In the genomic region with DNA sequence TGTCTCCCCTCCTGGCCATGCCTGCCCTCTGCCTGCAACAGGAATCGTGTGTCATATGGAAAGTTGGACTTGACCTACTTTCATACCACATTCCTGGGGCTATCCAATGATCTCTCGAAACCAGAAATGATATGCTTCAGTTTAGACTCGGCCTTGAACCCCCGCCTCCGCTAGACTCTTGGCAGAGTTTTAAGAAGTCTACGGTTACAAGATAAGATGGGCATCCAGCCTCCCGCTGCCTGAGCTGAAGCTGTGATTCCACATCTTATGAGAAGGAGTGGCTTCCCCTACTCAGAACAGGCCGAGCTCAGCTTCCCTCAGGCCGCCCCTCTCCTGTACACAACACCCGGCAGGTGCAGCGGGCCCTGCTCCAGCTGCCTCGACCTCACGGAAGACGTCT, we compare ENCODE assay signal across 14 cellular contexts.
"Had no signal": no experiment of that assay in that cellular context is flagged by ENCODE, and none has a peak within 500 bp of the region (broad histone marks: within the 10 kb centered on the region; RNA-seq: fewer than 3 reads in every experiment).

No MANE protein-coding gene starts in this region.

- H3K27me3 Mint-ChIP-seq: activated CD8-positive, alpha-beta memory T cell treated with anti-CD3 and anti-CD28 coated beads, Interleukin-2, amount 10 ng/mL, durations not matched to agents 7 days and 5 days; activated naive CD8-positive, alpha-beta T cell treated with anti-CD3 and anti-CD28 coated beads for 36 hours had no signal

- H3K4me3 Mint-ChIP-seq: activated CD4-positive, alpha-beta memory T cell treated with anti-CD3 and anti-CD28 coated beads, Interleukin-2, amount 10 ng/mL, durations not matched to agents 7 days and 5 days; activated CD8-positive, alpha-beta memory T cell treated with anti-CD3 and anti-CD28 coated beads, Interleukin-2, amount 10 ng/mL, durations not matched to agents 7 days and 5 days; activated naive CD8-positive, alpha-beta T cell treated with anti-CD3 and anti-CD28 coated beads for 36 hours; nephron progenitor cell had no signal

- ATAC-seq: activated CD8-positive, alpha-beta memory T cell treated with anti-CD3 and anti-CD28 coated beads, Interleukin-2, amount 10 ng/mL, durations not matched to agents 7 days and 5 days; body of pancreas; lower lobe of right lung; right cardiac atrium; stimulated activated naive CD8-positive, alpha-beta T cell treated with anti-CD3 and anti-CD28 coated beads, Interleukin-15, Interleukin-2, amounts not matched to agents 100 U/mL and 50 U/mL, for 24 hours had no signal

- H3K4me1 Mint-ChIP-seq: activated CD4-positive, alpha-beta memory T cell treated with anti-CD3 and anti-CD28 coated beads, Interleukin-2, amount 10 ng/mL, durations not matched to agents 7 days and 5 days; activated CD8-positive, alpha-beta memory T cell treated with anti-CD3 and anti-CD28 coated beads, Interleukin-2, amount 10 ng/mL, durations not matched to agents 7 days and 5 days; activated naive CD8-positive, alpha-beta T cell treated with anti-CD3 and anti-CD28 coated beads for 36 hours had no signal

- H3K36me3 Mint-ChIP-seq: activated CD8-positive, alpha-beta memory T cell treated with anti-CD3 and anti-CD28 coated beads, Interleukin-2, amount 10 ng/mL, durations not matched to agents 7 days and 5 days; activated naive CD8-positive, alpha-beta T cell treated with anti-CD3 and anti-CD28 coated beads for 36 hours had no signal

- H3K27ac Mint-ChIP-seq: activated CD4-positive, alpha-beta memory T cell treated with anti-CD3 and anti-CD28 coated beads, Interleukin-2, amount 10 ng/mL, durations not matched to agents 7 days and 5 days; activated CD8-positive, alpha-beta memory T cell treated with anti-CD3 and anti-CD28 coated beads, Interleukin-2, amount 10 ng/mL, durations not matched to agents 7 days and 5 days; activated naive CD8-positive, alpha-beta T cell treated with anti-CD3 and anti-CD28 coated beads for 36 hours; nephron progenitor cell had no signal

- H3K27me3 ChIP-seq: body of pancreas had no signal

- H3K36me3 ChIP-seq: lower lobe of right lung, prostate gland, thoracic aorta had no signal

- H3K4me3 ChIP-seq: body of pancreas, lower lobe of right lung, prostate gland, thoracic aorta had no signal

- H3K9me3 Mint-ChIP-seq: activated CD4-positive, alpha-beta memory T cell treated with anti-CD3 and anti-CD28 coated beads, Interleukin-2, amount 10 ng/mL, durations not matched to agents 7 days and 5 days; activated naive CD8-positive, alpha-beta T cell treated with anti-CD3 and anti-CD28 coated beads for 36 hours; nephron progenitor cell had no signal

- H3K9me3 ChIP-seq: body of pancreas, lower lobe of right lung, prostate gland, thoracic aorta had no signal

- DNase-seq: activated CD4-positive, alpha-beta memory T cell treated with anti-CD3 and anti-CD28 coated beads, Interleukin-2, amount 10 ng/mL, durations not matched to agents 7 days and 5 days; activated CD4-positive, alpha-beta T cell treated with anti-CD3 and anti-CD28 coated beads for 48 hours; activated CD4-positive, CD25-positive, alpha-beta regulatory T cell; activated CD8-positive, alpha-beta memory T cell treated with anti-CD3 and anti-CD28 coated beads, Interleukin-2, amount 10 ng/mL, durations not matched to agents 7 days and 5 days; activated naive CD4-positive, alpha-beta T cell; activated naive CD8-positive, alpha-beta T cell treated with anti-CD3 and anti-CD28 coated beads for 36 hours; body of pancreas; caudate nucleus; lower lobe of right lung; nephron progenitor cell; right cardiac atrium; stimulated activated naive CD8-positive, alpha-beta T cell treated with anti-CD3 and anti-CD28 coated beads, Interleukin-15, Interleukin-2, amounts not matched to agents 100 U/mL and 50 U/mL, for 24 hours had no signal

- H3K27ac ChIP-seq: body of pancreas, lower lobe of right lung, prostate gland, thoracic aorta had no signal

- H3K4me1 ChIP-seq: lower lobe of right lung, prostate gland had no signal
